Comparison of ENCODE assay signal across 8 cellular contexts in the genomic region with DNA sequence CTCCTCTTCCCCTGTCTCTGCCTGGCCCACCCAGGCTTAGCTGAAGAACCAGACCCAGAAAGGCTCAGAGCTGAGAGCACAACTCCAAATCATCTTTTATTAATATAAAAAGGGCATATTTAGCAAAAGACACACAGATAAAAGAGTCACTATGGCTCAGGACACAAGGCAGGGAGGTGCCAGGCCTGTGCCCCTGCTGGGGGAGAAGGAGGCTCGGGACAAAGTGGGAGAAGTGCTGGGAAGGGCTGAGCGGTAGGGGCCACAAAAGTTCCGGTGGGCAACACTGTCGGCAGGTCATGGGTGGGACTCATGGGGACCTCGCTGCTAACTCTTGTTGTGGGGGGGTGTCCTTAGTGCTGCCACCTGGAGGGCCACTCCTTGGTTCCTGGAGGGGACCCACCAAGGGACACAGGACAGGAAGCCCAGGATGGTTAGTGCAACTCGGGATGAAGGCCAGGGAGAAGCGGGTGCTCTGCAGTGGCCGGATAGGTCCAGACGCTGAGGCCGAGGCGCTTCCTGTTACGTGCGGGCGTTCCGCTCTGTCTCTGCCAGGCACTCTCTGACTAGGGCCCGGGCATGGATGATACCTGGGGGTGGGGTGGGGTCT. TPM values are rescaled to one million over a fixed set of nuclear protein-coding genes. Genes with fewer than 3 reads are reported as not detected.
DNase-seq lines count a peak whose midpoint lies in the region; ATAC-seq lines count a peak whose summit lies in the region.

No MANE protein-coding gene starts in this region.

- H3K4me1 Mint-ChIP-seq in activated CD8-positive, alpha-beta T cell treated with anti-CD3 and anti-CD28 coated beads, Interleukin-2, amount 10 ng/mL, durations not matched to agents 7 days and 5 days (ENCODE audit: low read depth), result peaks cover 40% of the 10 kb centered on the region
- H3K4me1 Mint-ChIP-seq in stimulated activated naive CD8-positive, alpha-beta T cell treated with anti-CD3 and anti-CD28 coated beads, Interleukin-15, amount 100 ng/mL, for 72 hours, result peaks cover 62% of the 10 kb centered on the region

- CTCF ChIA-PET in activated CD8-positive, alpha-beta T cell treated with anti-CD3 and anti-CD28 coated beads, Interleukin-2, amount 10 ng/mL, durations not matched to agents 7 days and 5 days (lab: Charles Lee), result interaction anchor here (0.6 to 2.3 kb wide), 9 partner anchors 18 to 161 kb away, joined by 3 to 10 read pairs (median 4); a partner anchor contains a TSS

- H3K27me3 Mint-ChIP-seq in activated CD8-positive, alpha-beta T cell treated with anti-CD3 and anti-CD28 coated beads, Interleukin-2, amount 10 ng/mL, durations not matched to agents 7 days and 5 days (ENCODE audit: low read depth), result peaks cover 6% of the 10 kb centered on the region
- H3K27me3 Mint-ChIP-seq in stimulated activated naive CD8-positive, alpha-beta T cell treated with anti-CD3 and anti-CD28 coated beads, Interleukin-15, amount 100 ng/mL, for 72 hours, result peaks cover 8% of the 10 kb centered on the region

- no peak for ATAC-seq in activated CD8-positive, alpha-beta T cell treated with anti-CD3 and anti-CD28 coated beads, Interleukin-2, amount 10 ng/mL, durations not matched to agents 7 days and 5 days
- ATAC-seq in left lobe of liver, result no peak
- ATAC-seq in stimulated activated naive CD8-positive, alpha-beta T cell treated with anti-CD3 and anti-CD28 coated beads, Interleukin-15, amount 100 ng/mL, for 72 hours, result no peak

- peaks cover 30% of the 10 kb centered on the region for H3K36me3 Mint-ChIP-seq in activated CD8-positive, alpha-beta T cell treated with anti-CD3 and anti-CD28 coated beads, Interleukin-2, amount 10 ng/mL, durations not matched to agents 7 days and 5 days (ENCODE audit: low read depth)

- peak; percentile 46 for DNase-seq in DMS53 (lab: John Stamatoyannopoulos, UW)
- no peak for DNase-seq in DMS53 treated with DMSO at 0.1 percent for 48 hours (lab: John Stamatoyannopoulos, UW; ENCODE audit: unreplicated experiment)
- DNase-seq in activated CD8-positive, alpha-beta T cell treated with anti-CD3 and anti-CD28 coated beads, Interleukin-2, amount 10 ng/mL, durations not matched to agents 7 days and 5 days, result no peak
- DNase-seq in left lobe of liver (ENCODE audit: low spot score), result peak; percentile 56
- no peak for DNase-seq in stimulated activated naive CD8-positive, alpha-beta T cell treated with anti-CD3 and anti-CD28 coated beads, Interleukin-15, amount 100 ng/mL, for 72 hours
- no peak for DNase-seq in NCI-H226
- DNase-seq in ACHN, result no peak
- no peak for DNase-seq in EL

- POLR2A ChIA-PET in activated CD8-positive, alpha-beta T cell treated with anti-CD3 and anti-CD28 coated beads, Interleukin-2, amount 10 ng/mL, durations not matched to agents 7 days and 5 days (lab: Charles Lee), result interaction anchor here (0.6 to 2.1 kb wide), 6 partner anchors 20 to 69 kb away, joined by 3 to 11 read pairs (median 6); a partner anchor contains a TSS

- peak overlapping the region; percentile 89 for H3K4me3 Mint-ChIP-seq in activated CD8-positive, alpha-beta T cell treated with anti-CD3 and anti-CD28 coated beads, Interleukin-2, amount 10 ng/mL, durations not matched to agents 7 days and 5 days
- peak overlapping the region; percentile 94 to 95 for H3K4me3 Mint-ChIP-seq in stimulated activated naive CD8-positive, alpha-beta T cell treated with anti-CD3 and anti-CD28 coated beads, Interleukin-15, amount 100 ng/mL, for 72 hours

- in situ Hi-C loops in ACHN (cut with HindIII; ENCODE audit: low pct_ligation_motif_present, low pct_unique_long_range_greater_than_20kb, low sequenced_read_pairs), result no loop called here

- peak overlapping the region; percentile 94 for H3K27ac Mint-ChIP-seq in activated CD8-positive, alpha-beta T cell treated with anti-CD3 and anti-CD28 coated beads, Interleukin-2, amount 10 ng/mL, durations not matched to agents 7 days and 5 days
- H3K27ac Mint-ChIP-seq in stimulated activated naive CD8-positive, alpha-beta T cell treated with anti-CD3 and anti-CD28 coated beads, Interleukin-15, amount 100 ng/mL, for 72 hours, result peak overlapping the region in 1 of 2 donors; percentile 89

- H3K9me3 Mint-ChIP-seq in activated CD8-positive, alpha-beta T cell treated with anti-CD3 and anti-CD28 coated beads, Interleukin-2, amount 10 ng/mL, durations not matched to agents 7 days and 5 days (ENCODE audit: insufficient read depth), result no peaks in the 10 kb centered on the region
- H3K9me3 Mint-ChIP-seq in stimulated activated naive CD8-positive, alpha-beta T cell treated with anti-CD3 and anti-CD28 coated beads, Interleukin-15, amount 100 ng/mL, for 72 hours, result no peaks in the 10 kb centered on the region

RNA-seq across cellular contexts. Expression of a gene that starts 1.4 kb away (rescaled TPM):
- 100 to 1,000 TPM; 110 to 117 TPM for total RNA-seq in activated CD8-positive, alpha-beta T cell treated with anti-CD3 and anti-CD28 coated beads, Interleukin-2, amount 10 ng/mL, durations not matched to agents 7 days and 5 days
- 19.2 TPM for total RNA-seq in left lobe of liver

RNA-seq across cellular contexts. Expression of a gene that starts 1.4 kb away (rescaled TPM):
- 100 to 1,000 TPM; 168 to 175 TPM for total RNA-seq in activated CD8-positive, alpha-beta T cell treated with anti-CD3 and anti-CD28 coated beads, Interleukin-2, amount 10 ng/mL, durations not matched to agents 7 days and 5 days
- 67.4 TPM for total RNA-seq in left lobe of liver

RNA-seq across cellular contexts. Expression of a gene that starts 16.7 kb away (rescaled TPM):
- not detected for total RNA-seq in activated CD8-positive, alpha-beta T cell treated with anti-CD3 and anti-CD28 coated beads, Interleukin-2, amount 10 ng/mL, durations not matched to agents 7 days and 5 days
- not detected for total RNA-seq in left lobe of liver

RNA-seq across cellular contexts. Expression of a gene that starts 23.7 kb away (rescaled TPM):
- 100 to 1,000 TPM; 156 to 163 TPM for total RNA-seq in activated CD8-positive, alpha-beta T cell treated with anti-CD3 and anti-CD28 coated beads, Interleukin-2, amount 10 ng/mL, durations not matched to agents 7 days and 5 days
- 26.3 TPM for total RNA-seq in left lobe of liver

RNA-seq across cellular contexts. Expression of a gene that starts 37.5 kb away (rescaled TPM):
- 10 to 100 TPM; 39.6 to 42.5 TPM for total RNA-seq in activated CD8-positive, alpha-beta T cell treated with anti-CD3 and anti-CD28 coated beads, Interleukin-2, amount 10 ng/mL, durations not matched to agents 7 days and 5 days
- 38.9 TPM for total RNA-seq in left lobe of liver

Comparison
In these comparisons a context has a peak if more than half of its experiments do, and no peak if none do; other contexts are left out.
1. DNase-seq: peak in DMS53 (single experiment) and left lobe of liver (single experiment); none in DMS53 treated with DMSO at 0.1 percent for 48 hours (single experiment), activated CD8-positive, alpha-beta T cell treated with anti-CD3 and anti-CD28 coated beads, Interleukin-2, amount 10 ng/mL, durations not matched to agents 7 days and 5 days (single experiment), stimulated activated naive CD8-positive, alpha-beta T cell treated with anti-CD3 and anti-CD28 coated beads, Interleukin-15, amount 100 ng/mL, for 72 hours (0 of 2), NCI-H226 (single experiment), ACHN (single experiment) and EL (single experiment).